Comparison of ENCODE assay signal across 22 cellular contexts in the genomic region with DNA sequence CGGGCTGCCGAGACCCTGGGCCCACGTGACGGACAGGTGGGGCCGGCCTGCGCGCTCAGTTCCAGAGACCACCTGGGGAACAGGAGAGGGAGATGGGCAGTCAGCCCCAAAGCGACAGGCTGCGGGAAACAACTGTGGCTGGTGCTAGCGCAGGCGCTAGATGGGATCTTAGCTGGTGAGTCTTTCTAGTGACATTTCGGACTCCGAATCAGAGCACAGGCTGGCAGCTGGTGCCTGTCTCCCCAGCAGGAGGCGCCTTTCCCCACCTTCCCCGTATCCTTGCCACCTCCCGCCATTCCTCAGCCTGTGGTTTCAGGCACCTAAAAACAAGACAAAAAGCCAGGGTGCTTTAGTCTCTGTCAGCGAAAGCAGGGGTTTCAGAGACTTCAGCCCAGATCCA. TPM values are rescaled to one million over a fixed set of nuclear protein-coding genes. Genes with fewer than 3 reads are reported as not detected.
DNase-seq lines count a peak whose midpoint lies in the region; TF ChIP-seq lines count a peak whose summit lies in the region.
"Had no signal": no experiment of that assay in that cellular context is flagged by ENCODE, and none has a peak within 500 bp of the region (broad histone marks: within the 10 kb centered on the region; RNA-seq: fewer than 3 reads in every experiment).

No MANE protein-coding gene starts in this region.

- TF ChIP-seq POLR2A in spleen (IDR thresholded peaks at IDR 0.05): no peak

- H3K4me2 ChIP-seq in OCI-LY3 (ENCODE audit: low read length): no peak overlapping the region

- H3K9me3 Mint-ChIP-seq in endothelial cell (ENCODE audit: unreplicated experiment) (no peaks in the 10 kb centered on the region), type B pancreatic cell (no peaks in the 10 kb centered on the region)
- H3K9me3 Mint-ChIP-seq: activated naive CD8-positive, alpha-beta T cell treated with anti-CD3 and anti-CD28 coated beads, Interleukin-2, amount 10 ng/mL, durations not matched to agents 7 days and 5 days had no signal

- H3K27me3 Mint-ChIP-seq in endothelial cell (ENCODE audit: unreplicated experiment) (peaks cover 22% of the 10 kb centered on the region), type B pancreatic cell (no peaks in the 10 kb centered on the region)
- H3K27me3 Mint-ChIP-seq: activated naive CD8-positive, alpha-beta T cell treated with anti-CD3 and anti-CD28 coated beads, Interleukin-2, amount 10 ng/mL, durations not matched to agents 7 days and 5 days; stimulated activated memory B cell treated with anti-CD40 and anti-IgM and Interleukin-4, amounts not matched to agents 10 μg/mL and 1 μg/mL and 100 μg/mL, for 72 hours had no signal

- H3K36me3 Mint-ChIP-seq in endothelial cell (ENCODE audit: low read depth, unreplicated experiment) (no peaks in the 10 kb centered on the region), type B pancreatic cell (peaks cover 8% of the 10 kb centered on the region)

- no peak overlapping the region for H2AFZ ChIP-seq in OCI-LY3 (ENCODE audit: low read depth, low read length)

- no peak overlapping the region for H3K4me3 ChIP-seq in OCI-LY3 (ENCODE audit: low read length)
- H3K4me3 ChIP-seq in spleen: no peak overlapping the region

- no peaks in the 10 kb centered on the region for H3K36me3 ChIP-seq in OCI-LY3 (replicated peaks; ENCODE audit: low read depth, low read length)
- H3K36me3 ChIP-seq in spleen: peaks cover 0 to 80% (median 0%) of the 10 kb centered on the region in 6 donors

- 83 to 94% (median 92%) methylated on average over 5 to 17 of the region's 17 CpGs for WGBS in spleen, 5 donors

- intact Hi-C loops in spleen (cut with DNase I; ENCODE audit: low total_unique reads): no loop called here

- H3K9ac ChIP-seq in OCI-LY3 (ENCODE audit: low read length): no peak overlapping the region

- no peaks in the 10 kb centered on the region for H3K4me1 Mint-ChIP-seq in endothelial cell (ENCODE audit: unreplicated experiment)
- peaks cover 13% of the 10 kb centered on the region for H3K4me1 Mint-ChIP-seq in type B pancreatic cell (ENCODE audit: unreplicated experiment)
- H3K4me1 Mint-ChIP-seq: activated naive CD8-positive, alpha-beta T cell treated with anti-CD3 and anti-CD28 coated beads, Interleukin-2, amount 10 ng/mL, durations not matched to agents 7 days and 5 days; CD4-positive, CD25-positive, alpha-beta regulatory T cell had no signal

- TF ChIP-seq CTCF in OCI-LY3 (IDR thresholded peaks at IDR 0.05; ENCODE audit: low read depth, low read length) (peak; percentile 23), endothelial cell (IDR thresholded peaks at IDR 0.05; ENCODE audit: unreplicated experiment) (peak; percentile 33), type B pancreatic cell (conservative IDR thresholded peaks at IDR 0.05) (peak; percentile 39), spleen (IDR thresholded peaks at IDR 0.05 in 8 of 11, conservative IDR thresholded peaks at IDR 0.05 in 3 of 11) (no peak)

- H4K20me1 ChIP-seq in OCI-LY3 (ENCODE audit: insufficient read depth, low read length): no peaks in the 10 kb centered on the region

- no peaks in the 10 kb centered on the region for H3K79me2 ChIP-seq in OCI-LY3 (ENCODE audit: low read length)

- H3K4me3 Mint-ChIP-seq in endothelial cell (ENCODE audit: unreplicated experiment) (no peak overlapping the region), type B pancreatic cell (no peak overlapping the region)
- H3K4me3 Mint-ChIP-seq: activated CD8-positive, alpha-beta T cell treated with anti-CD3 and anti-CD28 coated beads, Interleukin-2, amount 10 ng/mL, durations not matched to agents 7 days and 5 days; activated naive CD8-positive, alpha-beta T cell treated with anti-CD3 and anti-CD28 coated beads, Interleukin-2, amount 10 ng/mL, durations not matched to agents 7 days and 5 days; activated T-cell treated with anti-CD3 and anti-CD28 coated beads, Interleukin-2, amount 50 U/mL, for 72 hours; CD4-positive, CD25-positive, alpha-beta regulatory T cell; nephron; stimulated activated memory B cell treated with anti-CD40 and anti-IgM and Interleukin-4, amounts not matched to agents 10 μg/mL and 1 μg/mL and 100 μg/mL, for 72 hours had no signal

- DNase-seq in NCI-H82 (lab: John Stamatoyannopoulos, UW) (peak; percentile 35), NCI-H82 treated with DMSO at 0.1 percent for 48 hours (lab: John Stamatoyannopoulos, UW; ENCODE audit: unreplicated experiment) (no peak), endothelial cell (ENCODE audit: low spot score) (peak; percentile 50), type B pancreatic cell (ENCODE audit: extremely low spot score, unreplicated experiment) (no peak), spleen (no peak), LoVo (ENCODE audit: low spot score) (no peak)
- DNase-seq in activated CD4-positive, CD25-positive, alpha-beta regulatory T cell (lab: John Stamatoyannopoulos, UW): no peak
- DNase-seq: activated CD8-positive, alpha-beta T cell treated with anti-CD3 and anti-CD28 coated beads, Interleukin-2, amount 10 ng/mL, durations not matched to agents 7 days and 5 days; activated naive CD8-positive, alpha-beta T cell treated with anti-CD3 and anti-CD28 coated beads, Interleukin-2, amount 10 ng/mL, durations not matched to agents 7 days and 5 days; activated T-cell treated with anti-CD3 and anti-CD28 coated beads, Interleukin-2, amount 50 U/mL, for 72 hours; caudate nucleus; CD4-positive, CD25-positive, alpha-beta regulatory T cell; DMS79 treated with DMSO at 0.1 percent for 48 hours; effector CD8-positive, alpha-beta T cell; IMR-90; kidney glomerular epithelial cell; NCI-H1048; NCI-H2107; NCI-H774 had no signal

- H3K27ac Mint-ChIP-seq in endothelial cell (ENCODE audit: unreplicated experiment): no peak overlapping the region
- H3K27ac Mint-ChIP-seq in type B pancreatic cell: no peak overlapping the region
- H3K27ac Mint-ChIP-seq: activated CD8-positive, alpha-beta T cell treated with anti-CD3 and anti-CD28 coated beads, Interleukin-2, amount 10 ng/mL, durations not matched to agents 7 days and 5 days; activated naive CD8-positive, alpha-beta T cell treated with anti-CD3 and anti-CD28 coated beads, Interleukin-2, amount 10 ng/mL, durations not matched to agents 7 days and 5 days; activated T-cell treated with anti-CD3 and anti-CD28 coated beads, Interleukin-2, amount 50 U/mL, for 72 hours; CD4-positive, CD25-positive, alpha-beta regulatory T cell; nephron; stimulated activated memory B cell treated with anti-CD40 and anti-IgM and Interleukin-4, amounts not matched to agents 10 μg/mL and 1 μg/mL and 100 μg/mL, for 72 hours had no signal

- no peaks in the 10 kb centered on the region for H3K4me1 ChIP-seq in OCI-LY3 (ENCODE audit: low read length)
- peaks cover 4 to 26% (median 17%) of the 10 kb centered on the region in 6 donors for H3K4me1 ChIP-seq in spleen

- H3K27ac ChIP-seq in OCI-LY3 (ENCODE audit: low read length) (no peak overlapping the region), spleen (no peak overlapping the region)

- H3K9me3 ChIP-seq in OCI-LY3 (ENCODE audit: insufficient read depth, low read length) (no peaks in the 10 kb centered on the region), spleen (peaks cover 0 to 12% (median 7%) of the 10 kb centered on the region in 8 donors)

- H3K27me3 ChIP-seq in OCI-LY3 (ENCODE audit: low read depth, low read length) (no peaks in the 10 kb centered on the region), spleen (replicated peaks in 1 of 7) (no peaks in the 10 kb centered on the region)

RNA-seq across cellular contexts. Expression of a gene that starts 19.4 kb away (rescaled TPM):
- total RNA-seq in endothelial cell (ENCODE audit: unreplicated experiment): 69.5 TPM
- total RNA-seq in type B pancreatic cell (ENCODE audit: low replicate concordance): 75.5 and 92.4 TPM in 2 replicates
- 10 to 100 TPM; 68.5 to 92.9 (median 71.2) TPM for total RNA-seq in spleen
- 10 to 100 TPM; 27.5 to 44.3 (median 30.2) TPM for polyA plus RNA-seq in spleen

Comparison
In these comparisons a context has a peak if more than half of its experiments do, and no peak if none do; other contexts are left out.
1. DNase-seq: peak in NCI-H82 (single experiment) and endothelial cell (single experiment); none in NCI-H82 treated with DMSO at 0.1 percent for 48 hours (single experiment), type B pancreatic cell (single experiment), spleen (single experiment), LoVo (single experiment) and activated CD4-positive, CD25-positive, alpha-beta regulatory T cell (0 of 4).
2. CTCF ChIP-seq: peak in OCI-LY3 (single experiment), endothelial cell (single experiment) and type B pancreatic cell (single experiment); none in spleen (0 of 11).